2 cellular contexts compared by ENCODE assay signal in genomic region chrX:38560776-38561125, GRCh38.
TF ChIP-seq lines count a peak whose summit lies in the region.

No MANE protein-coding gene starts in this region.

TF ChIP-seq in SK-N-SH, 30 proteins besides CTCF, POLR2A, EP300 and RAD21 (continued from another document):
- no peak for TF ChIP-seq RXRA (IDR thresholded peaks at IDR 0.05; ENCODE audit: borderline replicate concordance, low read depth)
- no peak for TF ChIP-seq PBX3 (IDR thresholded peaks at IDR 0.05)
- no peak for TF ChIP-seq FOXM1 (IDR thresholded peaks at IDR 0.05; ENCODE audit: low read depth)
- no peak for TF ChIP-seq TEAD4 (IDR thresholded peaks at IDR 0.05; ENCODE audit: borderline replicate concordance, insufficient read depth)
- no peak for TF ChIP-seq CHD2 (IDR thresholded peaks at IDR 0.05; ENCODE audit: low read length, partially characterized antibody)
- no peak for TF ChIP-seq MAX (IDR thresholded peaks at IDR 0.05; ENCODE audit: low read depth)

TF ChIP-seq in SK-N-SH treated with all-trans-retinoic acid at 6 μM for 48 hours, 23 proteins besides CTCF, POLR2A, EP300 and RAD21 (continued from another document):
- TF ChIP-seq TSHZ2 (CRISPR knock-in tag; IDR thresholded peaks at IDR 0.05) (no peak), TOX (CRISPR knock-in tag; IDR thresholded peaks at IDR 0.05; ENCODE audit: borderline replicate concordance) (no peak), ZNF70 (CRISPR knock-in tag; IDR thresholded peaks at IDR 0.05) (no peak), ISL1 (CRISPR knock-in tag; IDR thresholded peaks at IDR 0.05) (no peak), TCF4 (CRISPR knock-in tag; IDR thresholded peaks at IDR 0.05; ENCODE audit: borderline replicate concordance) (no peak), GLIS3 (CRISPR knock-in tag; IDR thresholded peaks at IDR 0.05) (no peak), ZFP3 (CRISPR knock-in tag; IDR thresholded peaks at IDR 0.05) (no peak), PATZ1 (CRISPR knock-in tag; IDR thresholded peaks at IDR 0.05; ENCODE audit: borderline replicate concordance) (no peak)
